Comparison of ENCODE assay signal across 9 cellular contexts in the genomic region with DNA sequence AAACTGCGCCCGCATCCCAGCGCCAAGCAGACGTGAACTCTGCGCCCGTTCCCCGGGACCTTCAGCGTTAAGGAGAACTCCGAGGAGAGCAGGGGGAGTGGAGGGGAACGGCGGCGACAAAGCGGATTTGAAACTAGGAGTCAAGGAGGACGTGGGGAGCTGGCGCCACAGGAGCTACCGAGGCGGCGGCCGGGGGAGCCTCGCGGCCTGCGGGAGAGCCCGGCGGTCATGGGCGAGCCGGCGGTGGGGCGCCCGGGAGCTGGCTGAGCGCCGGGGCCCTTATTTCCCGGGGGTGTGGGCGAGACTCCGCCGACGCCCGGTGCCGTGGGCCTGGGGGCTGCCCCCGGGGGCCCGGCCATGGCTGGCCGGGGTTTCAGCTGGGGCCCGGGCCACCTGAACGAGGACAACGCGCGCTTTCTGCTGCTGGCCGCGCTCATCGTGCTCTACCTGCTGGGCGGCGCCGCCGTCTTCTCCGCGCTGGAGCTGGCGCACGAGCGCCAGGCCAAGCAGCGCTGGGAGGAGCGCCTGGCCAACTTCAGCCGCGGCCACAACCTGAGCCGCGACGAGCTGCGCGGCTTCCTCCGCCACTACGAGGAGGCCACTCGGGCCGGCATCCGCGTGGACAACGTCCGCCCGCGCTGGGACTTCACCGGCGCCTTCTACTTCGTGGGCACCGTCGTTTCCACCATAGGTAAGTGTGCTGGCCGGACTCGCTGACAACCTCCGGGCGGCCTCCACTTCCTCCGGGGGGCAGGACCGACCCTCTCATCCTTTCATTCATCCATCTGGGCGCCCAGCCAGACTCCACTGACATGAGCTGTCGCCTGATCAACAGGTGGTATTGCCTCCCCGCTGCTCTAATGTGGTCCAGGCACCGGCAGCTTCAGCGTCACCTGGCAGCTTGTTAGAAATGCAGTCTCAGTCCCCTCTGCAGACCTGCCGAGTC. TPM values are rescaled to one million over a fixed set of nuclear protein-coding genes. Genes with fewer than 3 reads are reported as not detected.
DNase-seq lines count a peak whose midpoint lies in the region; ATAC-seq, FAIRE-seq and TF ChIP-seq lines count a peak whose summit lies in the region.
"Had no signal": no experiment of that assay in that cellular context is flagged by ENCODE, and none has a peak within 500 bp of the region (broad histone marks: within the 10 kb centered on the region; RNA-seq: fewer than 3 reads in every experiment).

KCNK13 (plus strand) TSS at position 146 of the 946 bp plus-strand sequence; CDS start at position 358, 212 bp downstream.

- H3K4me3 Mint-ChIP-seq in astrocyte (ENCODE audit: unreplicated experiment), result peak within 1 kb of the TSS; percentile 70

- peak within 1 kb of the TSS; percentile 71 for H3K27ac Mint-ChIP-seq in astrocyte (ENCODE audit: unreplicated experiment)

- no peaks in the 10 kb centered on the region for H3K79me2 ChIP-seq in astrocyte (ENCODE audit: insufficient read depth, low read length)

- no peak for ATAC-seq in HG03095 (IDR thresholded peaks at IDR 0.05; ENCODE audit: unreplicated experiment)
- ATAC-seq in GM18498 (IDR thresholded peaks at IDR 0.05; ENCODE audit: unreplicated experiment), result no peak

- WGBS in spleen, 5 donors, result 0 to 2% (median 1%) methylated on average over 24 to 94 of the region's 94 CpGs

- H3K4me1 ChIP-seq in astrocyte (ENCODE audit: insufficient read depth, low read length) (peaks cover 20% of the 10 kb centered on the region), spleen (peaks cover 28 to 48% (median 40%) of the 10 kb centered on the region in 6 donors)

- H3K36me3 ChIP-seq in astrocyte (ENCODE audit: insufficient read depth, low read length) (no peaks in the 10 kb centered on the region), spleen (no peaks in the 10 kb centered on the region)

- peaks cover 49% of the 10 kb centered on the region for H3K27me3 Mint-ChIP-seq in astrocyte (ENCODE audit: low read depth, unreplicated experiment)

- H3K4me3 ChIP-seq in astrocyte (ENCODE audit: insufficient read depth, low read depth, low read length) (peak within 1 kb of the TSS; percentile 63), spleen (peak within 1 kb of the TSS; percentile 31 to 75 (median 54))

- H3K4me2 ChIP-seq in astrocyte (ENCODE audit: low read length), result peak within 1 kb of the TSS; percentile 95

- H3K4me1 Mint-ChIP-seq in astrocyte (ENCODE audit: low read depth, unreplicated experiment), result peaks cover 3% of the 10 kb centered on the region

- no peaks in the 10 kb centered on the region for H3K9me3 Mint-ChIP-seq in astrocyte (ENCODE audit: unreplicated experiment)

- H4K20me1 ChIP-seq in astrocyte (ENCODE audit: insufficient read depth, low read length), result no peaks in the 10 kb centered on the region

- no peak for TF ChIP-seq POLR2A in GM12892 (IDR thresholded peaks at IDR 0.05; ENCODE audit: low read depth, low read length)
- no peak for TF ChIP-seq POLR2A in spleen (IDR thresholded peaks at IDR 0.05)
- no peak for TF ChIP-seq POLR2A in H54 (IDR thresholded peaks at IDR 0.05; ENCODE audit: low read depth, low read length)

- DNase-seq in GM12892 (ENCODE audit: insufficient read length) (peak; percentile 31), NCI-H2171 (lab: John Stamatoyannopoulos, UW) (peak; percentile 86), astrocyte (ENCODE audit: low read depth) (no peak), iPS-NIHi7 (ENCODE audit: extremely low spot score) (peak; percentile 59), spleen (no peak), H54 (ENCODE audit: insufficient read length, low spot score) (no peak)

- H2AFZ ChIP-seq in astrocyte (ENCODE audit: low read depth, low read length), result peak within 1 kb of the TSS; percentile 88

- intact Hi-C loops in spleen (cut with DNase I; ENCODE audit: low total_unique reads), result no loop called here

- no peak within 1 kb of the TSS for H3K27ac ChIP-seq in astrocyte (ENCODE audit: low read depth, low read length)
- H3K27ac ChIP-seq in spleen, result peak within 1 kb of the TSS in 1 of 8 donors; percentile 13

- H3K9ac ChIP-seq in astrocyte (ENCODE audit: low read length), result no peak within 1 kb of the TSS

- H3K36me3 Mint-ChIP-seq in astrocyte (ENCODE audit: low read depth, unreplicated experiment), result no peaks in the 10 kb centered on the region

- H3K27me3 ChIP-seq in astrocyte (ENCODE audit: insufficient read depth, low read length) (peaks cover 41% of the 10 kb centered on the region), spleen (replicated peaks in 1 of 7) (peaks cover 6 to 98% (median 77%) of the 10 kb centered on the region in 7 donors)

- FAIRE-seq in GM12892 (lab: Jason Lieb, UNC) (no peak), astrocyte (lab: Jason Lieb, UNC) (no peak), H54 (lab: Jason Lieb, UNC) (no peak)
- FAIRE-seq: TTC549 had no signal

- TF ChIP-seq CTCF in astrocyte (IDR thresholded peaks at IDR 0.05; ENCODE audit: insufficient read depth, low read depth, low read length) (no peak), spleen (IDR thresholded peaks at IDR 0.05 in 8 of 11, conservative IDR thresholded peaks at IDR 0.05 in 3 of 11) (no peak)

- H3K9me3 ChIP-seq in astrocyte (ENCODE audit: insufficient read depth, low read depth, low read length), result no peaks in the 10 kb centered on the region
- no peaks in the 10 kb centered on the region for H3K9me3 ChIP-seq in spleen

RNA-seq across cellular contexts. Expression of gene KCNK13, which starts in this region (rescaled TPM):
- not detected for polyA plus RNA-seq in GM12892 (2012; ENCODE audit: missing spikeins)
- total RNA-seq in astrocyte (0.09 TPM in 1 of 2 replicates, not detected in the other), spleen (1 to 10 TPM in 4 of 7 donors, under 1 TPM in 3; 0.60 to 1.4 (median 1.0) TPM)
- polyA plus RNA-seq in spleen, result under 1 TPM; 0.33 to 0.45 (median 0.39) TPM

Comparison
In these comparisons a context has a peak if more than half of its experiments do, and no peak if none do; other contexts are left out.
1. DNase-seq: peak in GM12892 (single experiment), NCI-H2171 (single experiment) and iPS-NIHi7 (single experiment); none in astrocyte (single experiment), spleen (single experiment) and H54 (single experiment).